9 cellular contexts compared by ENCODE assay signal in genomic region chr11:47566166-47566546, GRCh38. TPM values are rescaled to one million over a fixed set of nuclear protein-coding genes. Genes with fewer than 3 reads are reported as not detected.
A peak's percentile ranks its signal among the peaks of the same experiment; 100 is the strongest.
DNase-seq lines count a peak whose midpoint lies in the region; ATAC-seq, FAIRE-seq and TF ChIP-seq lines count a peak whose summit lies in the region.
"Had no signal": no experiment of that assay in that cellular context is flagged by ENCODE, and none has a peak within 500 bp of the region (broad histone marks: within the 10 kb centered on the region; RNA-seq: fewer than 3 reads in every experiment).

No MANE protein-coding gene starts in this region.

- CTCF ChIA-PET in activated naive CD4-positive, alpha-beta T cell treated with anti-CD3 and anti-CD28 coated beads, Interleukin-2, amount 10 ng/mL, durations not matched to agents 7 days and 5 days (lab: Charles Lee), result interaction anchor here (0.7 to 2.0 kb wide), 3 partner anchors 13 to 87 kb away, joined by 3 to 8 read pairs (median 3); partner anchors contain the start of gene CELF1
- CTCF ChIA-PET in WTC11 (lab: Charles Lee), result interaction anchor here (0.6 to 2.2 kb wide), 7 partner anchors 13 to 309 kb away, joined by 3 to 9 read pairs (median 4); no protein-coding TSS in a partner anchor

- H3K4me3 Mint-ChIP-seq in activated naive CD4-positive, alpha-beta T cell treated with anti-CD3 and anti-CD28 coated beads, Interleukin-2, amount 10 ng/mL, durations not matched to agents 7 days and 5 days, result peak overlapping the region; percentile 76
- peak overlapping the region; percentile 84 for H3K4me3 Mint-ChIP-seq in WTC11

- H3K4me2 ChIP-seq in hepatocyte, result peak overlapping the region; percentile 96

- H2AFZ ChIP-seq in hepatocyte, result peak overlapping the region; percentile 97

- TF ChIP-seq POLR2A in spleen (IDR thresholded peaks at IDR 0.05), result no peak

- intact Hi-C loops in spleen (cut with DNase I; ENCODE audit: low total_unique reads), result no loop called here

- H4K20me1 ChIP-seq in hepatocyte (ENCODE audit: insufficient read depth, poor library complexity, severe bottlenecking), result no peaks in the 10 kb centered on the region

- POLR2A ChIA-PET in WTC11 (lab: Charles Lee), result interaction anchor here (1.0 to 1.7 kb wide), 2 partner anchors 12 to 19 kb away, joined by 3 to 4 read pairs; partner anchors contain the start of genes KBTBD4 and NDUFS3

- no peak for TF ChIP-seq CTCF in WTC11 (IDR thresholded peaks at IDR 0.05)
- no peak for TF ChIP-seq CTCF in hepatocyte (IDR thresholded peaks at IDR 0.05; ENCODE audit: poor library complexity)
- TF ChIP-seq CTCF in spleen (IDR thresholded peaks at IDR 0.05 in 8 of 11, conservative IDR thresholded peaks at IDR 0.05 in 3 of 11), result no peak

- H3K36me3 Mint-ChIP-seq in activated naive CD4-positive, alpha-beta T cell treated with anti-CD3 and anti-CD28 coated beads, Interleukin-2, amount 10 ng/mL, durations not matched to agents 7 days and 5 days, result peaks cover 18% of the 10 kb centered on the region
- H3K36me3 Mint-ChIP-seq in WTC11, result peaks cover 19% of the 10 kb centered on the region; the same call in 1 of the 2 replicates

- H3K36me3 ChIP-seq in hepatocyte (replicated peaks; ENCODE audit: insufficient read depth, low read depth) (no peaks in the 10 kb centered on the region), spleen (peaks cover 0 to 28% (median 11%) of the 10 kb centered on the region in 6 donors)

- peaks cover 58% of the 10 kb centered on the region for H3K79me2 ChIP-seq in hepatocyte

- no peaks in the 10 kb centered on the region for H3K27me3 Mint-ChIP-seq in activated naive CD4-positive, alpha-beta T cell treated with anti-CD3 and anti-CD28 coated beads, Interleukin-2, amount 10 ng/mL, durations not matched to agents 7 days and 5 days
- H3K27me3 Mint-ChIP-seq in WTC11 (ENCODE audit: low read depth), result no peaks in the 10 kb centered on the region

- H3K9me2 ChIP-seq in hepatocyte (replicated peaks; ENCODE audit: insufficient read depth), result no peaks in the 10 kb centered on the region

- peaks cover 31% of the 10 kb centered on the region for H3K4me1 Mint-ChIP-seq in activated naive CD4-positive, alpha-beta T cell treated with anti-CD3 and anti-CD28 coated beads, Interleukin-2, amount 10 ng/mL, durations not matched to agents 7 days and 5 days
- peaks cover 10% of the 10 kb centered on the region for H3K4me1 Mint-ChIP-seq in WTC11

- peak; percentile 13 for ATAC-seq in WTC11
- no peak for ATAC-seq in HG02840 (IDR thresholded peaks at IDR 0.05; ENCODE audit: low FRiP score, unreplicated experiment)

- H3K27ac ChIP-seq in hepatocyte (peak overlapping the region; percentile 81), spleen (peak overlapping the region; percentile 55 to 84 (median 80))

- H3K27ac Mint-ChIP-seq in activated naive CD4-positive, alpha-beta T cell treated with anti-CD3 and anti-CD28 coated beads, Interleukin-2, amount 10 ng/mL, durations not matched to agents 7 days and 5 days, result peak overlapping the region; percentile 82
- H3K27ac Mint-ChIP-seq in WTC11, result no peak overlapping the region

- peak; percentile 33 for DNase-seq in activated naive CD4-positive, alpha-beta T cell treated with anti-CD3 and anti-CD28 coated beads, Interleukin-2, amount 10 ng/mL, durations not matched to agents 7 days and 5 days
- no peak for DNase-seq in activated naive CD4-positive, alpha-beta T cell treated with anti-CD3 and anti-CD28 coated beads, Interleukin-2, amount 50 U/mL, for 16 hours
- DNase-seq in WTC11 (ENCODE audit: low spot score), result peak; percentile 25
- DNase-seq in hepatocyte (ENCODE audit: low spot score), result no peak
- peak; percentile 73 for DNase-seq in spleen
- no peak for DNase-seq in frontal cortex (ENCODE audit: low spot score in 2 of 2)
- no peak for DNase-seq in NCI-H1436 treated with DMSO at 0.1 percent for 48 hours (lab: John Stamatoyannopoulos, UW)

- H3K9me3 Mint-ChIP-seq in activated naive CD4-positive, alpha-beta T cell treated with anti-CD3 and anti-CD28 coated beads, Interleukin-2, amount 10 ng/mL, durations not matched to agents 7 days and 5 days, result no peaks in the 10 kb centered on the region
- no peaks in the 10 kb centered on the region for H3K9me3 Mint-ChIP-seq in WTC11

- H3K27me3 ChIP-seq in hepatocyte (no peaks in the 10 kb centered on the region), spleen (replicated peaks in 1 of 7) (no peaks in the 10 kb centered on the region)

- WGBS in hepatocyte (ENCODE audit: low lambda C conversion rate, missing lambda C conversion rate), result 39% methylated on average over 12 of the region's 16 CpGs
- 12 to 20% (median 15%) methylated on average over 16 of the region's 16 CpGs for WGBS in spleen, 5 donors

- H3K4me1 ChIP-seq in hepatocyte (ENCODE audit: insufficient read depth) (peaks cover 13% of the 10 kb centered on the region), spleen (peaks cover 12 to 42% (median 24%) of the 10 kb centered on the region in 6 donors)

- no peak for FAIRE-seq in frontal cortex (lab: Jason Lieb, UNC)
- FAIRE-seq: GM18507 had no signal

- H3K9me3 ChIP-seq in hepatocyte (ENCODE audit: low read depth), result no peaks in the 10 kb centered on the region
- no peaks in the 10 kb centered on the region for H3K9me3 ChIP-seq in spleen

- peak overlapping the region; percentile 95 for H3K4me3 ChIP-seq in hepatocyte
- peak overlapping the region; percentile 75 to 97 (median 84) for H3K4me3 ChIP-seq in spleen

TF ChIP-seq in WTC11, 78 proteins besides CTCF, POLR2A, EP300 and RAD21 (continues in another document):
- TF ChIP-seq HMGXB4 (CRISPR knock-in tag; IDR thresholded peaks at IDR 0.05) (no peak), JUN (CRISPR knock-in tag; IDR thresholded peaks at IDR 0.05) (no peak), GTF2I (CRISPR knock-in tag; conservative IDR thresholded peaks at IDR 0.05) (no peak), KAT7 (CRISPR knock-in tag; IDR thresholded peaks at IDR 0.05; ENCODE audit: borderline replicate concordance) (no peak), ZNF671 (CRISPR knock-in tag; IDR thresholded peaks at IDR 0.05) (no peak), TEAD1 (CRISPR knock-in tag; IDR thresholded peaks at IDR 0.05) (no peak), ZNF121 (CRISPR knock-in tag; IDR thresholded peaks at IDR 0.05) (peak; percentile 79; the same call in 1 of the 2 replicates)

RNA-seq across cellular contexts. Expression of gene PTPMT1, which starts 0.8 kb away (rescaled TPM):
- 49.5 to 69.4 TPM (median 65.4 TPM) in 3 replicates for total RNA-seq in WTC11 (2021)
- 112 and 120 TPM in 2 replicates for total RNA-seq in hepatocyte
- polyA plus RNA-seq in hepatocyte, result 100 and 108 TPM in 2 replicates
- total RNA-seq in spleen, result 100 to 1,000 TPM in 1 of 7 donors, 10 to 100 TPM in 6; 26.1 to 101 (median 30.6) TPM
- 10 to 100 TPM; 40.9 to 55.2 (median 47.4) TPM for polyA plus RNA-seq in spleen
- 22.0 TPM for total RNA-seq in frontal cortex

RNA-seq across cellular contexts. Expression of gene KBTBD4, which starts 12.6 kb away (rescaled TPM):
- total RNA-seq in WTC11 (2021) (12.3 to 14.3 TPM (median 13.9 TPM) in 3 replicates), hepatocyte (18.0 and 18.2 TPM in 2 replicates), spleen (10 to 100 TPM; 14.3 to 22.4 (median 19.4) TPM), frontal cortex (42.8 TPM)
- polyA plus RNA-seq in hepatocyte (13.1 and 14.6 TPM in 2 replicates), spleen (10 to 100 TPM in 1 of 3 donors, 1 to 10 TPM in 2; 8.7 to 13.3 (median 9.7) TPM)

RNA-seq across cellular contexts. Expression of gene NDUFS3, which starts 12.7 kb away (rescaled TPM):
- total RNA-seq in WTC11 (2021) (111 to 140 TPM (median 125 TPM) in 3 replicates), hepatocyte (65.8 and 92.6 TPM in 2 replicates), spleen (10 to 100 TPM; 53.1 to 76.7 (median 68.5) TPM), frontal cortex (72.6 TPM)
- polyA plus RNA-seq in hepatocyte (107 and 125 TPM in 2 replicates), spleen (100 to 1,000 TPM; 122 to 141 (median 137) TPM)

RNA-seq across cellular contexts. Expression of gene CELF1, which starts 13.2 kb away (rescaled TPM):
- total RNA-seq in WTC11 (2021) (160 to 177 TPM (median 169 TPM) in 3 replicates), hepatocyte (82.7 and 84.6 TPM in 2 replicates), spleen (100 to 1,000 TPM; 107 to 171 (median 122) TPM), frontal cortex (176 TPM)
- polyA plus RNA-seq in hepatocyte (59.1 and 70.3 TPM in 2 replicates), spleen (10 to 100 TPM; 18.5 to 39.2 (median 30.9) TPM)

RNA-seq across cellular contexts. Expression of gene FAM180B, which starts 20.3 kb away (rescaled TPM):
- total RNA-seq in WTC11 (2021) (0.16 to 0.28 TPM in 2 of 3 replicates, not detected in the other), hepatocyte (0.50 TPM in 1 of 2 replicates, not detected in the other), spleen (not detected), frontal cortex (not detected)
- polyA plus RNA-seq in hepatocyte (not detected in 2 replicates), spleen (under 1 TPM in 2 of 3 donors, not detected in 1; 0.07 to 0.22 TPM)

Comparison
In these comparisons a context has a peak if more than half of its experiments do, and no peak if none do; other contexts are left out.
1. DNase-seq: peak in activated naive CD4-positive, alpha-beta T cell treated with anti-CD3 and anti-CD28 coated beads, Interleukin-2, amount 10 ng/mL, durations not matched to agents 7 days and 5 days (single experiment), WTC11 (single experiment) and spleen (single experiment); none in activated naive CD4-positive, alpha-beta T cell treated with anti-CD3 and anti-CD28 coated beads, Interleukin-2, amount 50 U/mL, for 16 hours (single experiment), hepatocyte (single experiment), frontal cortex (0 of 2) and NCI-H1436 treated with DMSO at 0.1 percent for 48 hours (single experiment).